ENCODE assay signal across 16 cellular contexts in the genomic region with DNA sequence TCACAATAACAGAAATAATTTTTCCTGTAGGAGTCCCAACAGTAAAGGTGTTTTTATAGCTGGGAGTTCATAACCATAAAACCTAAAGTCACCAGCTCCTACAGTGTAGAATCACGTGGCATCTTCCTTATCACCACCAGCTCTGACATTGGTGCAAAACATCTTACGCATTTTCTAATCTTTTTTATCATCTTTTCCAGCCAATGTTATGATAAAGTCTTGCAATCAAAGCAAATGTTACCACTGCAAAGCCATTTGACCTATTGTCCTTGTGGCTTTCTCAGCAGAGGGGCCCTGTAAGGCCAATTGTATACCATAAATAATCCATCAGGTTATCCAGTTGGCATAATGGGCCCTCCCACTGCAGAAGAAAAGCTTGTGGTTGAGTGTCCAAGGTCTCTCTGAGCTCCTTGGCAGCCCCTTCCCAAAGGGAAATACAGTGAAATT.
"Had no signal": no experiment of that assay in that cellular context is flagged by ENCODE, and none has a peak within 500 bp of the region (broad histone marks: within the 10 kb centered on the region; RNA-seq: fewer than 3 reads in every experiment).

No MANE protein-coding gene starts in this region.

- H3K4me3 ChIP-seq: gastrocnemius medialis, left lung, spleen, thyroid gland, vagina had no signal

- H3K27ac ChIP-seq: gastrocnemius medialis, left lung, thyroid gland, vagina, WERI-Rb-1 had no signal

- H3K36me3 ChIP-seq: gastrocnemius medialis, left lung, spleen, thyroid gland, vagina, WERI-Rb-1 had no signal

- H3K27me3 ChIP-seq: gastrocnemius medialis, left lung, spleen, thyroid gland, vagina had no signal

- H3K4me1 ChIP-seq: gastrocnemius medialis, vagina had no signal

- ATAC-seq: activated CD4-positive, alpha-beta T cell treated with anti-CD3 and anti-CD28 coated beads for 36 hours; activated CD8-positive, alpha-beta T cell treated with anti-CD3 and anti-CD28 coated beads for 36 hours; activated T-cell treated with anti-CD3 and anti-CD28 coated beads, Interleukin-2, amount 50 U/mL, for 4 hours; gastrocnemius medialis; sciatic nerve had no signal

- DNase-seq: activated CD4-positive, alpha-beta T cell treated with anti-CD3 and anti-CD28 coated beads for 36 hours; activated CD8-positive, alpha-beta T cell treated with anti-CD3 and anti-CD28 coated beads for 36 hours; activated effector memory CD4-positive, alpha-beta T cell treated with anti-CD3 and anti-CD28 coated beads, Interleukin-2, amount 50 U/mL, for 16 hours; activated T-cell treated with anti-CD3 and anti-CD28 coated beads, Interleukin-2, amount 50 U/mL, for 4 hours; amniotic stem cell; central memory CD4-positive, alpha-beta T cell; cortex of kidney; effector CD4-positive, alpha-beta T cell; gastrocnemius medialis; left lung; spleen; stimulated activated CD4-positive, alpha-beta T cell treated with anti-CD3 and anti-CD28 coated beads, Interleukin-2, amount 100 ng/mL, for 24 hours; thyroid gland; WERI-Rb-1 had no signal

- H3K9me3 ChIP-seq: gastrocnemius medialis, left lung, spleen, thyroid gland, vagina had no signal
